ENCODE assay signal across 21 cellular contexts in genomic region chr5:73373814-73374510, GRCh38.
A peak's percentile ranks its signal among the peaks of the same experiment; 100 is the strongest.
DNase-seq lines count a peak whose midpoint lies in the region; ATAC-seq and TF ChIP-seq lines count a peak whose summit lies in the region.
"Had no signal": no experiment of that assay in that cellular context is flagged by ENCODE, and none has a peak within 500 bp of the region (broad histone marks: within the 10 kb centered on the region; RNA-seq: fewer than 3 reads in every experiment).

No MANE protein-coding gene starts in this region.

- H3K9me3 ChIP-seq in osteoblast (ENCODE audit: low read depth, low read length) (no peaks in the 10 kb centered on the region), tibial artery (no peaks in the 10 kb centered on the region)
- H3K9me3 ChIP-seq: neutrophil, spleen, stomach, upper lobe of left lung had no signal

- H3K4me3 ChIP-seq in osteoblast (ENCODE audit: insufficient read depth, low read length) (no peak overlapping the region), tibial artery (no peak overlapping the region)
- H3K4me3 ChIP-seq: cardiac muscle cell, hepatocyte, spleen, stomach, upper lobe of left lung had no signal

- H4K20me1 ChIP-seq in osteoblast (ENCODE audit: insufficient read depth, low read length): no peaks in the 10 kb centered on the region

- TF ChIP-seq CTCF in osteoblast (IDR thresholded peaks at IDR 0.05; ENCODE audit: extremely low read depth, low read depth, low read length): no peak
- no peak for TF ChIP-seq CTCF in tibial artery (IDR thresholded peaks at IDR 0.05)

- H3K36me3 Mint-ChIP-seq in naive thymus-derived CD8-positive, alpha-beta T cell: peaks cover 0 to 5% (median 0%) of the 10 kb centered on the region in 3 donors

- peak overlapping the region; percentile 12 for H2AFZ ChIP-seq in osteoblast (ENCODE audit: low read length)
- H2AFZ ChIP-seq: hepatocyte had no signal

- peak overlapping the region; percentile 89 for H3K27ac ChIP-seq in osteoblast (ENCODE audit: low read depth, low read length)
- no peak overlapping the region for H3K27ac ChIP-seq in tibial artery
- H3K27ac ChIP-seq: cardiac muscle cell, foreskin keratinocyte, hepatocyte, KMS-11, neutrophil, RWPE1, spleen, stomach, upper lobe of left lung had no signal

- H3K27me3 ChIP-seq in osteoblast (ENCODE audit: insufficient read depth, low read length) (no peaks in the 10 kb centered on the region), tibial artery (peaks cover 0 to 13% of the 10 kb centered on the region in 2 donors)
- H3K27me3 ChIP-seq: cardiac muscle cell, foreskin keratinocyte, hepatocyte had no signal

- H3K4me1 ChIP-seq in osteoblast (ENCODE audit: insufficient read depth, low read length) (peaks cover 66% of the 10 kb centered on the region), tibial artery (no peaks in the 10 kb centered on the region)
- H3K4me1 ChIP-seq: spleen, upper lobe of left lung had no signal

- POLR2A ChIA-PET in naive thymus-derived CD8-positive, alpha-beta T cell (lab: Charles Lee): no interaction called here

- no peaks in the 10 kb centered on the region for H3K36me3 ChIP-seq in osteoblast (ENCODE audit: insufficient read depth, low read length)
- H3K36me3 ChIP-seq in tibial artery: no peaks in the 10 kb centered on the region
- H3K36me3 ChIP-seq: cardiac muscle cell, neutrophil, spleen, stomach, upper lobe of left lung had no signal

- H3K9me3 Mint-ChIP-seq in naive thymus-derived CD8-positive, alpha-beta T cell: no peaks in the 10 kb centered on the region

- H3K27me3 Mint-ChIP-seq in naive thymus-derived CD8-positive, alpha-beta T cell: peaks cover 52 to 92% (median 55%) of the 10 kb centered on the region in 5 donors

- DNase-seq in EL (peak; percentile 43), LHCN-M2 (ENCODE audit: low read depth) (peak; percentile 21), astrocyte of the hippocampus (ENCODE audit: low read depth, low spot score) (peak; percentile 66), osteoblast (ENCODE audit: insufficient read length, low spot score, missing footprints) (peak; percentile 42), inferior parietal cortex (ENCODE audit: extremely low spot score) (no peak), tibial artery (no peak)
- DNase-seq in naive thymus-derived CD8-positive, alpha-beta T cell: no peak
- no peak for DNase-seq in activated naive CD4-positive, alpha-beta T cell treated with anti-CD3 and anti-CD28 coated beads, Interleukin-2, amount 50 U/mL, for 16 hours
- DNase-seq: AML-193, dermis blood vessel endothelial cell, NCI-H187 treated with DMSO at 0.1 percent for 48 hours, NCI-H345, spleen, stomach, upper lobe of left lung had no signal

- no peak overlapping the region for H3K4me3 Mint-ChIP-seq in naive thymus-derived CD8-positive, alpha-beta T cell

- H3K4me1 Mint-ChIP-seq in naive thymus-derived CD8-positive, alpha-beta T cell: no peaks in the 10 kb centered on the region

- peak overlapping the region; percentile 47 for H3K4me2 ChIP-seq in osteoblast (ENCODE audit: insufficient read depth, low read length)
- H3K4me2 ChIP-seq: hepatocyte, KMS-11 had no signal

- ATAC-seq in naive thymus-derived CD8-positive, alpha-beta T cell: no peak
- ATAC-seq: foreskin keratinocyte had no signal

- intact Hi-C loops in tibial artery (cut with DNase I; ENCODE audit: low total_unique reads): no loop called here

- H3K27ac Mint-ChIP-seq in naive thymus-derived CD8-positive, alpha-beta T cell: no peak overlapping the region

- no peaks in the 10 kb centered on the region for H3K79me2 ChIP-seq in osteoblast (ENCODE audit: insufficient read depth, low read length)
- H3K79me2 ChIP-seq: hepatocyte had no signal

Comparison
In these comparisons a context has a peak if more than half of its experiments do, and no peak if none do; other contexts are left out.
1. DNase-seq: peak in EL (single experiment), LHCN-M2 (single experiment), astrocyte of the hippocampus (single experiment) and osteoblast (single experiment); none in naive thymus-derived CD8-positive, alpha-beta T cell (0 of 10), inferior parietal cortex (single experiment), tibial artery (0 of 2) and activated naive CD4-positive, alpha-beta T cell treated with anti-CD3 and anti-CD28 coated beads, Interleukin-2, amount 50 U/mL, for 16 hours (single experiment).